16 cellular contexts compared by ENCODE assay signal in genomic region chr12:18296201-18296908, GRCh38. TPM values are rescaled to one million over a fixed set of nuclear protein-coding genes. Genes with fewer than 3 reads are reported as not detected.
DNase-seq lines count a peak whose midpoint lies in the region; ATAC-seq, FAIRE-seq and TF ChIP-seq lines count a peak whose summit lies in the region.
"Had no signal": no experiment of that assay in that cellular context is flagged by ENCODE, and none has a peak within 500 bp of the region (broad histone marks: within the 10 kb centered on the region; RNA-seq: fewer than 3 reads in every experiment).

No MANE protein-coding gene starts in this region.

- H3K9ac ChIP-seq in HCT116 (ENCODE audit: low read length), result no peak overlapping the region

- peaks cover 26% of the 10 kb centered on the region for H3K9me3 Mint-ChIP-seq in mesothelial cell of epicardium
- H3K9me3 Mint-ChIP-seq: activated CD8-positive, alpha-beta T cell treated with anti-CD3 and anti-CD28 coated beads for 36 hours had no signal

- no peak for TF ChIP-seq RAD21 in HCT116 (IDR thresholded peaks at IDR 0.05; ENCODE audit: low read depth)

- no peak for ATAC-seq in HCT116
- ATAC-seq in SK-N-SH treated with all-trans-retinoic acid at 6 μM for 48 hours, result peak; percentile 38; the same call in 2 of the 3 replicates
- peak in 4 of 8 donors; percentile 31 to 63 (median 57) for ATAC-seq in heart right ventricle
- ATAC-seq in GM21447 (IDR thresholded peaks at IDR 0.05; ENCODE audit: unreplicated experiment), result no peak
- ATAC-seq: activated CD8-positive, alpha-beta T cell treated with anti-CD3 and anti-CD28 coated beads for 36 hours; activated naive CD4-positive, alpha-beta T cell treated with anti-CD3 and anti-CD28 coated beads, Interleukin-2, amount 50 U/mL, for 72 hours had no signal

- no peak overlapping the region for H3K4me3 Mint-ChIP-seq in mesothelial cell of epicardium
- H3K4me3 Mint-ChIP-seq: activated CD8-positive, alpha-beta T cell treated with anti-CD3 and anti-CD28 coated beads for 36 hours; H9; IgD-negative memory B cell; stimulated activated naive CD8-positive, alpha-beta T cell treated with anti-CD3 and anti-CD28 coated beads, Interleukin-15, Interleukin-2, amounts not matched to agents 100 ng/mL and 50 ng/mL, for 24 hours had no signal

- intact Hi-C loops in HCT116 (cut with micrococcal nuclease) (no loop called here), heart right ventricle (cut with DNase I) (no loop called here), OCI-LY7 (cut with micrococcal nuclease; ENCODE audit: unreplicated experiment) (no loop called here)

- H3K27me3 ChIP-seq in HCT116 (ENCODE audit: insufficient read depth, low read length), result no peaks in the 10 kb centered on the region
- no peaks in the 10 kb centered on the region for H3K27me3 ChIP-seq in heart right ventricle
- H3K27me3 ChIP-seq in small intestine (ENCODE audit: control insufficient read depth in 2 of 2, insufficient read depth in 2 of 2, low read length in 2 of 2), result no peaks in the 10 kb centered on the region
- H3K27me3 ChIP-seq: pancreas had no signal

- POLR2A ChIA-PET in HCT116 (lab: Charles Lee), result interaction anchor here (0.8 kb wide), 1 partner anchor 9 kb away, joined by 3 read pairs; no protein-coding TSS in a partner anchor
- POLR2A ChIA-PET in OCI-LY7 (lab: Charles Lee), result interaction anchor here (0.6 kb wide), 1 partner anchor 8 kb away, joined by 3 read pairs; no protein-coding TSS in a partner anchor

- TF ChIP-seq CTCF in HCT116 (IDR thresholded peaks at IDR 0.05 in 2 of 3, conservative IDR thresholded peaks at IDR 0.05 in 1 of 3; ENCODE audit: borderline replicate concordance in 1 of 3, insufficient read depth in 1 of 3, low read depth in 2 of 3, low read length in 2 of 3), result no peak
- no peak for TF ChIP-seq CTCF in heart right ventricle (IDR thresholded peaks at IDR 0.05)
- no peak for TF ChIP-seq CTCF in OCI-LY7 (conservative IDR thresholded peaks at IDR 0.05; ENCODE audit: low read length)
- no peak for TF ChIP-seq CTCF in mesothelial cell of epicardium (IDR thresholded peaks at IDR 0.05; ENCODE audit: unreplicated experiment)

- FAIRE-seq in small intestine (lab: Jason Lieb, UNC), result no peak

- H4K20me1 ChIP-seq in HCT116 (ENCODE audit: insufficient read depth) (no peaks in the 10 kb centered on the region), OCI-LY7 (ENCODE audit: insufficient read depth, low read length) (no peaks in the 10 kb centered on the region)

- H3K4me1 Mint-ChIP-seq in mesothelial cell of epicardium, result peaks cover 7% of the 10 kb centered on the region
- H3K4me1 Mint-ChIP-seq: IgD-negative memory B cell had no signal

- H3K27me3 Mint-ChIP-seq in mesothelial cell of epicardium (ENCODE audit: low read depth), result no peaks in the 10 kb centered on the region
- H3K27me3 Mint-ChIP-seq: activated CD8-positive, alpha-beta T cell treated with anti-CD3 and anti-CD28 coated beads for 36 hours; IgD-negative memory B cell; stimulated activated naive CD8-positive, alpha-beta T cell treated with anti-CD3 and anti-CD28 coated beads, Interleukin-15, Interleukin-2, amounts not matched to agents 100 ng/mL and 50 ng/mL, for 24 hours had no signal

- RAD21 ChIA-PET in HCT116 (lab: Charles Lee; ENCODE audit: low non-redundant PET in 1 of 2, low total read pairs in 2 of 2, uncharacterized antibody in 2 of 2, unreplicated experiment in 2 of 2), result no interaction called here

- H3K4me2 ChIP-seq in HCT116 (ENCODE audit: low read length), result peak overlapping the region; percentile 31; the same call in 1 of the 2 replicates
- no peak overlapping the region for H3K4me2 ChIP-seq in OCI-LY7 (ENCODE audit: low read length)

- TF ChIP-seq POLR2A in HCT116 (IDR thresholded peaks at IDR 0.05; ENCODE audit: borderline replicate concordance, extremely low read depth, insufficient read depth, insufficient read length), result no peak

- 56 to 58% methylated on average over 6 of the region's 6 CpGs for WGBS in heart right ventricle, 2 donors
- 19 to 48% (median 37%) methylated on average over 6 of the region's 6 CpGs for WGBS in small intestine, 3 donors

- CTCF ChIA-PET in HCT116 (lab: Charles Lee) (no interaction called here), OCI-LY7 (lab: Charles Lee; ENCODE audit: unreplicated experiment) (no interaction called here)

- no peak overlapping the region for H3K27ac ChIP-seq in HCT116 (ENCODE audit: low read depth, low read length)
- peak overlapping the region in 4 of 10 donors; percentile 1 to 31 (median 22) for H3K27ac ChIP-seq in heart right ventricle
- no peak overlapping the region for H3K27ac ChIP-seq in small intestine (ENCODE audit: low read depth in 1 of 2, low read length in 1 of 2)
- no peak overlapping the region for H3K27ac ChIP-seq in OCI-LY7 (ENCODE audit: low read depth, low read length, poor library complexity, severe bottlenecking)
- H3K27ac ChIP-seq: pancreas had no signal

- H3K9me3 ChIP-seq in HCT116 (ENCODE audit: control insufficient read depth in 1 of 2, insufficient read depth in 1 of 2, low read depth in 1 of 2, low read length in 2 of 2), result no peaks in the 10 kb centered on the region; a peak in 1 of 4 replicates
- H3K9me3 ChIP-seq in heart right ventricle, result peaks cover 0 to 19% (median 7%) of the 10 kb centered on the region in 11 donors
- H3K9me3 ChIP-seq in small intestine (ENCODE audit: control insufficient read depth, low read depth), result no peaks in the 10 kb centered on the region
- no peaks in the 10 kb centered on the region; the same call in 1 of the 2 replicates for H3K9me3 ChIP-seq in OCI-LY7 (ENCODE audit: low read length)
- H3K9me3 ChIP-seq: pancreas had no signal

- no peaks in the 10 kb centered on the region for H3K79me2 ChIP-seq in HCT116 (ENCODE audit: insufficient read depth, low read length)
- no peaks in the 10 kb centered on the region for H3K79me2 ChIP-seq in OCI-LY7 (ENCODE audit: insufficient read depth, low read depth, low read length)

- H3K4me1 ChIP-seq in HCT116 (ENCODE audit: control insufficient read depth in 1 of 2, insufficient read depth in 2 of 2, low read length in 2 of 2) (no peaks in the 10 kb centered on the region), heart right ventricle (no peaks in the 10 kb centered on the region), small intestine (ENCODE audit: control insufficient read depth in 2 of 2, insufficient read depth in 1 of 2, low read depth in 1 of 2, low read length in 1 of 2) (no peaks in the 10 kb centered on the region), OCI-LY7 (ENCODE audit: insufficient read depth, low read length, poor library complexity, severe bottlenecking) (no peaks in the 10 kb centered on the region)

- H3K36me3 ChIP-seq in HCT116 (ENCODE audit: control insufficient read depth in 1 of 2, insufficient read depth in 2 of 2, low read length in 2 of 2) (no peaks in the 10 kb centered on the region), heart right ventricle (no peaks in the 10 kb centered on the region), small intestine (ENCODE audit: control insufficient read depth in 2 of 2, insufficient read depth in 2 of 2, low read length in 2 of 2) (no peaks in the 10 kb centered on the region), OCI-LY7 (ENCODE audit: insufficient read depth, low read length) (no peaks in the 10 kb centered on the region)
- H3K36me3 ChIP-seq: pancreas had no signal

- DNase-seq in HCT116 (ENCODE audit: low read depth, low spot score) (no peak), heart right ventricle (no peak), small intestine (peak; percentile 15), hippocampal formation (lab: John Stamatoyannopoulos, UW) (no peak), OCI-LY7 (ENCODE audit: low spot score) (no peak), mesothelial cell of epicardium (ENCODE audit: low spot score in 2 of 2, unreplicated experiment in 2 of 2) (no peak)
- DNase-seq: activated CD8-positive, alpha-beta T cell treated with anti-CD3 and anti-CD28 coated beads for 36 hours; H9; NCI-H2029; pancreas; T-helper 2 cell had no signal

- H3K9me2 ChIP-seq in HCT116 (ENCODE audit: insufficient read depth), result no peaks in the 10 kb centered on the region
- H3K9me2 ChIP-seq in OCI-LY7 (ENCODE audit: insufficient read depth, low read length), result no peaks in the 10 kb centered on the region

- H2AFZ ChIP-seq in HCT116 (ENCODE audit: low read depth, low read length, poor library complexity, severe bottlenecking) (no peak overlapping the region), OCI-LY7 (ENCODE audit: low read length) (no peak overlapping the region)

- no peak overlapping the region for H3K27ac Mint-ChIP-seq in mesothelial cell of epicardium
- H3K27ac Mint-ChIP-seq: activated CD8-positive, alpha-beta T cell treated with anti-CD3 and anti-CD28 coated beads for 36 hours; activated naive CD4-positive, alpha-beta T cell treated with anti-CD3 and anti-CD28 coated beads, Interleukin-2, amount 50 U/mL, for 72 hours; IgD-negative memory B cell; stimulated activated naive CD8-positive, alpha-beta T cell treated with anti-CD3 and anti-CD28 coated beads, Interleukin-15, Interleukin-2, amounts not matched to agents 100 ng/mL and 50 ng/mL, for 24 hours had no signal

- H3K4me3 ChIP-seq in HCT116 (replicated peaks in 1 of 2; ENCODE audit: low read depth in 1 of 2, low read length in 2 of 2), result no peak overlapping the region
- H3K4me3 ChIP-seq in heart right ventricle, result peak overlapping the region in 6 of 10 donors; percentile 19 to 40 (median 28)
- peak overlapping the region in 1 of 2 donors; percentile 38 for H3K4me3 ChIP-seq in small intestine (ENCODE audit: low read depth in 1 of 2, low read length in 2 of 2)
- no peak overlapping the region for H3K4me3 ChIP-seq in OCI-LY7 (ENCODE audit: low read depth, low read length, poor library complexity, severe bottlenecking)
- H3K4me3 ChIP-seq: pancreas had no signal

- H3K36me3 Mint-ChIP-seq in mesothelial cell of epicardium, result peaks cover 20% of the 10 kb centered on the region

- BruUV-seq in HCT116 (replicated peaks; lab: Mats Ljungman, UMichigan) (no TSS peak), OCI-LY7 (replicated peaks; lab: Mats Ljungman, UMichigan) (no TSS peak)

TF ChIP-seq in HCT116, 20 proteins besides CTCF, POLR2A, EP300 and RAD21 (continues in another document):
- no peak for TF ChIP-seq SRF (IDR thresholded peaks at IDR 0.05; ENCODE audit: low read depth)
- no peak for TF ChIP-seq SIN3A (IDR thresholded peaks at IDR 0.05; ENCODE audit: low read depth)
- no peak for TF ChIP-seq EGR1 (IDR thresholded peaks at IDR 0.05; ENCODE audit: low read depth)

RNA-seq across cellular contexts. Expression of gene PIK3C2G, which starts 35.0 kb away (rescaled TPM):
- not detected for total RNA-seq in HCT116 (2021; ENCODE audit: unreplicated experiment)
- not detected in 2 replicates for polyA plus RNA-seq in HCT116 (2012)
- not detected for total RNA-seq in heart right ventricle
- polyA plus RNA-seq in heart right ventricle, result not detected
- polyA plus RNA-seq in small intestine, result 1 to 10 TPM in 1 of 3 donors, under 1 TPM in 2; 0.52 to 4.9 (median 0.54) TPM
- total RNA-seq in OCI-LY7 (2014; rRNA removed; shearing (Covaris generic)), result not detected in 2 replicates
- total RNA-seq in OCI-LY7 (2022), result not detected in 2 replicates
- 2.6 to 4.1 TPM (median 2.7 TPM) in 3 replicates for total RNA-seq in mesothelial cell of epicardium
- total RNA-seq: activated CD8-positive, alpha-beta T cell treated with anti-CD3 and anti-CD28 coated beads for 36 hours; activated naive CD4-positive, alpha-beta T cell treated with anti-CD3 and anti-CD28 coated beads, Interleukin-2, amount 50 U/mL, for 72 hours; H9 had no signal
- polyA plus RNA-seq: IgD-negative memory B cell had no signal

Comparison
In these comparisons a context has a peak if more than half of its experiments do, and no peak if none do; other contexts are left out.
1. H3K4me3 ChIP-seq: peak in heart right ventricle (6 of 10); none in HCT116 (0 of 2) and OCI-LY7 (single experiment).